In the genomic region with DNA sequence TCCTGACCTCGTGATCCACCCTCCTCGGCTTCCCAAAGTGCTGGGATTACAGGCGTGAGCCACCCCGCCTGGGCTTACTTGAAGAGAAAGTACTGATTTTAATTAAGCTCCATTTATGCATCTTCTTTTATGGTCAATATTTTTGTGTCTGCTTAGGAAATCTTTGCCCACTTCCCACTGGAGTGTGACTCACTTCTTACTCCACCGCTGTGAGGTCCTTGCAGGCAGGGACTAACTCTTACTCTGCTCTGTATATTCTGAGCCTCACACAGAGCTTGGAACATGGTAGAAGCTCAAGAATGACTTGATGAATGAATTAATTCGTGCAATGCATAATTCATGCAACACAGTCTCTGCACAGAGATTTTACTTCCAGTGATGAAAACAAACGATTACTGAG, we compare ENCODE assay signal across 13 cellular contexts. TPM values are rescaled to one million over a fixed set of nuclear protein-coding genes. Genes with fewer than 3 reads are reported as not detected.
DNase-seq lines count a peak whose midpoint lies in the region; ATAC-seq and TF ChIP-seq lines count a peak whose summit lies in the region.
"Had no signal": no experiment of that assay in that cellular context is flagged by ENCODE, and none has a peak within 500 bp of the region (broad histone marks: within the 10 kb centered on the region; RNA-seq: fewer than 3 reads in every experiment).

No MANE protein-coding gene starts in this region.

- H3K4me1 ChIP-seq in A673 (ENCODE audit: insufficient read depth, low read length, poor library complexity, severe bottlenecking): peaks cover 4% of the 10 kb centered on the region
- peaks cover 37 to 59% of the 10 kb centered on the region in 2 experiments for H3K4me1 ChIP-seq in HCT116 (ENCODE audit: control insufficient read depth in 1 of 2, insufficient read depth in 2 of 2, low read length in 2 of 2)
- peaks cover 47% of the 10 kb centered on the region for H3K4me1 ChIP-seq in RWPE2 (ENCODE audit: insufficient read depth, poor library complexity, severe bottlenecking)
- H3K4me1 ChIP-seq: suprapubic skin had no signal

- DNase-seq in A673 (ENCODE audit: low spot score): peak; percentile 48
- no peak for DNase-seq in HCT116 (ENCODE audit: low read depth, low spot score)
- no peak for DNase-seq in RWPE2 (ENCODE audit: low spot score)
- DNase-seq in fibroblast of the aortic adventitia (ENCODE audit: low read depth): peak; percentile 24
- DNase-seq in T-helper 9 cell: no peak
- DNase-seq in medulla oblongata (ENCODE audit: extremely low spot score): no peak
- DNase-seq in Right ventricle myocardium inferior (ENCODE audit: missing footprints): no peak
- DNase-seq: NCI-H1930, retina, T1000 had no signal

- H2AFZ ChIP-seq in HCT116 (ENCODE audit: low read depth, low read length, poor library complexity, severe bottlenecking): no peak overlapping the region

- no peaks in the 10 kb centered on the region for H4K20me1 ChIP-seq in HCT116 (ENCODE audit: insufficient read depth)

- H3K27ac ChIP-seq in A673 (ENCODE audit: low read depth, low read length, poor library complexity, severe bottlenecking): no peak overlapping the region
- no peak overlapping the region for H3K27ac ChIP-seq in HCT116 (ENCODE audit: low read depth, low read length)
- H3K27ac ChIP-seq in RWPE2 (ENCODE audit: poor library complexity, severe bottlenecking): no peak overlapping the region
- H3K27ac ChIP-seq: suprapubic skin had no signal

- H3K9ac ChIP-seq in HCT116 (ENCODE audit: low read length): peak overlapping the region; percentile 20

- no peaks in the 10 kb centered on the region; the same call in 1 of the 2 replicates for H3K79me2 ChIP-seq in HCT116 (ENCODE audit: insufficient read depth, low read length)

- no peaks in the 10 kb centered on the region for H3K9me2 ChIP-seq in HCT116 (ENCODE audit: insufficient read depth)

- H3K9me3 ChIP-seq in A673 (ENCODE audit: low read depth, low read length, poor library complexity, severe bottlenecking) (no peaks in the 10 kb centered on the region), HCT116 (ENCODE audit: control insufficient read depth in 1 of 2, insufficient read depth in 1 of 2, low read depth in 1 of 2, low read length in 2 of 2) (no peaks in the 10 kb centered on the region), RWPE2 (ENCODE audit: severe bottlenecking) (no peaks in the 10 kb centered on the region)
- H3K9me3 ChIP-seq: suprapubic skin had no signal

- POLR2A ChIA-PET in A673 (lab: Charles Lee; ENCODE audit: low non-redundant PET): no interaction called here
- POLR2A ChIA-PET in HCT116 (lab: Charles Lee): no interaction called here

- intact Hi-C loops in A673 (cut with micrococcal nuclease; ENCODE audit: unreplicated experiment) (no loop called here), HCT116 (cut with micrococcal nuclease) (no loop called here), Right ventricle myocardium inferior (cut with DNase I) (no loop called here)

- TF ChIP-seq CTCF in A673 (conservative IDR thresholded peaks at IDR 0.05; ENCODE audit: low read depth, low read length) (no peak), HCT116 (IDR thresholded peaks at IDR 0.05 in 2 of 3, conservative IDR thresholded peaks at IDR 0.05 in 1 of 3; ENCODE audit: borderline replicate concordance in 1 of 3, insufficient read depth in 1 of 3, low read depth in 2 of 3, low read length in 2 of 3) (no peak), RWPE2 (IDR thresholded peaks at IDR 0.05; ENCODE audit: poor library complexity, severe bottlenecking) (no peak), fibroblast of the aortic adventitia (IDR thresholded peaks at IDR 0.05; ENCODE audit: insufficient read depth, low read length) (no peak)

- no peak for ATAC-seq in HCT116
- peak; percentile 55 for ATAC-seq in RWPE2 (ENCODE audit: low read depth)
- ATAC-seq in GM18505 (IDR thresholded peaks at IDR 0.05; ENCODE audit: unreplicated experiment): no peak
- ATAC-seq in Right ventricle myocardium inferior: no peak

- RAD21 ChIA-PET in HCT116 (lab: Charles Lee; ENCODE audit: low non-redundant PET in 1 of 2, low total read pairs in 2 of 2, uncharacterized antibody in 2 of 2, unreplicated experiment in 2 of 2): no interaction called here

- CTCF ChIA-PET in A673 (lab: Charles Lee): no interaction called here
- CTCF ChIA-PET in HCT116 (lab: Charles Lee): no interaction called here

- H3K4me2 ChIP-seq in HCT116 (ENCODE audit: low read length): peak overlapping the region; percentile 3; the same call in 1 of the 2 replicates

- H3K4me3 ChIP-seq in A673 (ENCODE audit: low read depth, low read length, poor library complexity, severe bottlenecking) (no peak overlapping the region), HCT116 (replicated peaks in 1 of 2; ENCODE audit: low read depth in 1 of 2, low read length in 2 of 2) (no peak overlapping the region), RWPE2 (ENCODE audit: severe bottlenecking) (no peak overlapping the region), fibroblast of the aortic adventitia (ENCODE audit: low read depth, low read length) (no peak overlapping the region)
- H3K4me3 ChIP-seq: suprapubic skin had no signal

- TF ChIP-seq POLR2A in HCT116 (IDR thresholded peaks at IDR 0.05; ENCODE audit: borderline replicate concordance, extremely low read depth, insufficient read depth, insufficient read length): no peak
- no peak for TF ChIP-seq POLR2A in GM18505 (IDR thresholded peaks at IDR 0.05; ENCODE audit: borderline replicate concordance, extremely low read depth, insufficient read depth, insufficient read length)

- H3K36me3 ChIP-seq in A673 (ENCODE audit: insufficient read depth, low read length, poor library complexity, severe bottlenecking) (no peaks in the 10 kb centered on the region), HCT116 (ENCODE audit: control insufficient read depth in 1 of 2, insufficient read depth in 2 of 2, low read length in 2 of 2) (no peaks in the 10 kb centered on the region), RWPE2 (ENCODE audit: low read depth) (no peaks in the 10 kb centered on the region)
- H3K36me3 ChIP-seq: suprapubic skin had no signal

- H3K27me3 ChIP-seq in A673 (replicated peaks; ENCODE audit: insufficient read depth, low read depth, low read length, poor library complexity) (no peaks in the 10 kb centered on the region), HCT116 (ENCODE audit: insufficient read depth, low read length) (no peaks in the 10 kb centered on the region), RWPE2 (ENCODE audit: insufficient read depth, poor library complexity, severe bottlenecking) (no peaks in the 10 kb centered on the region)
- H3K27me3 ChIP-seq: suprapubic skin had no signal

- TF ChIP-seq RAD21 in HCT116 (IDR thresholded peaks at IDR 0.05; ENCODE audit: low read depth): no peak

- BruUV-seq in A673 (replicated peaks; lab: Mats Ljungman, UMichigan) (no TSS peak), HCT116 (replicated peaks; lab: Mats Ljungman, UMichigan) (no TSS peak)

TF ChIP-seq in HCT116, 20 proteins besides CTCF, POLR2A, EP300 and RAD21 (continues in another document):
- TF ChIP-seq ZNF274 (IDR thresholded peaks at IDR 0.05; ENCODE audit: low read depth, low read length): no peak
- TF ChIP-seq SIN3A (IDR thresholded peaks at IDR 0.05; ENCODE audit: low read depth): no peak
- TF ChIP-seq TCF7L2 (IDR thresholded peaks at IDR 0.05; ENCODE audit: borderline replicate concordance, extremely low read depth, insufficient read depth, insufficient read length): no peak
- TF ChIP-seq CEBPB (IDR thresholded peaks at IDR 0.05; ENCODE audit: low read depth): no peak
- no peak for TF ChIP-seq ZFX (IDR thresholded peaks at IDR 0.05)
- no peak for TF ChIP-seq FOSL1 (IDR thresholded peaks at IDR 0.05; ENCODE audit: low read depth)
- TF ChIP-seq, protein P1, sequence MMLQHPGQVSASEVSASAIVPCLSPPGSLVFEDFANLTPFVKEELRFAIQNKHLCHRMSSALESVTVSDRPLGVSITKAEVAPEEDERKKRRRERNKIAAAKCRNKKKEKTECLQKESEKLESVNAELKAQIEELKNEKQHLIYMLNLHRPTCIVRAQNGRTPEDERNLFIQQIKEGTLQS (IDR thresholded peaks at IDR 0.05): no peak
- TF ChIP-seq CBX3 (IDR thresholded peaks at IDR 0.05; ENCODE audit: low read depth): no peak
- TF ChIP-seq SRF (IDR thresholded peaks at IDR 0.05; ENCODE audit: low read depth): no peak
- TF ChIP-seq, protein P2, sequence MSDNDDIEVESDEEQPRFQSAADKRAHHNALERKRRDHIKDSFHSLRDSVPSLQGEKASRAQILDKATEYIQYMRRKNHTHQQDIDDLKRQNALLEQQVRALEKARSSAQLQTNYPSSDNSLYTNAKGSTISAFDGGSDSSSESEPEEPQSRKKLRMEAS (IDR thresholded peaks at IDR 0.05): no peak
- no peak for TF ChIP-seq EZH2 (IDR thresholded peaks at IDR 0.05)
- no peak for TF ChIP-seq POLR2AphosphoS5 (IDR thresholded peaks at IDR 0.05; ENCODE audit: low read depth, low read length)
- no peak for TF ChIP-seq EGR1 (IDR thresholded peaks at IDR 0.05; ENCODE audit: low read depth)

RNA-seq across cellular contexts. Expression of a gene that starts 3.0 kb away (rescaled TPM):
- total RNA-seq in A673 (2021) (not detected in 2 replicates), HCT116 (2021; ENCODE audit: unreplicated experiment) (1.2 TPM), fibroblast of the aortic adventitia (ENCODE audit: low replicate concordance) (not detected in 2 replicates), Right ventricle myocardium inferior (not detected)
- polyA plus RNA-seq in HCT116 (2012): 2.1 and 2.8 TPM in 2 replicates
- polyA plus RNA-seq: adipose tissue had no signal

RNA-seq across cellular contexts. Expression of a gene that starts 23.1 kb away (rescaled TPM):
- 23.3 and 24.6 TPM in 2 replicates for total RNA-seq in A673 (2021)
- total RNA-seq in HCT116 (2021; ENCODE audit: unreplicated experiment): 9.7 TPM
- polyA plus RNA-seq in HCT116 (2012): 6.2 and 9.6 TPM in 2 replicates
- 16.0 and 22.1 TPM in 2 replicates for total RNA-seq in fibroblast of the aortic adventitia (ENCODE audit: low replicate concordance)
- total RNA-seq in Right ventricle myocardium inferior: 2.9 TPM

RNA-seq across cellular contexts. Expression of a gene that starts 53.6 kb away (rescaled TPM):
- 62.3 and 63.2 TPM in 2 replicates for total RNA-seq in A673 (2021)
- 32.1 TPM for total RNA-seq in HCT116 (2021; ENCODE audit: unreplicated experiment)
- 25.4 and 30.4 TPM in 2 replicates for polyA plus RNA-seq in HCT116 (2012)
- 76.7 and 80.8 TPM in 2 replicates for total RNA-seq in fibroblast of the aortic adventitia (ENCODE audit: low replicate concordance)
- total RNA-seq in Right ventricle myocardium inferior: 103 TPM

Comparison
In these comparisons a context has a peak if more than half of its experiments do, and no peak if none do; other contexts are left out.
1. DNase-seq: peak in A673 (single experiment) and fibroblast of the aortic adventitia (single experiment); none in HCT116 (single experiment), RWPE2 (single experiment), T-helper 9 cell (single experiment), medulla oblongata (single experiment) and Right ventricle myocardium inferior (single experiment).